Comparison of ENCODE assay signal across 8 cellular contexts in the genomic region with DNA sequence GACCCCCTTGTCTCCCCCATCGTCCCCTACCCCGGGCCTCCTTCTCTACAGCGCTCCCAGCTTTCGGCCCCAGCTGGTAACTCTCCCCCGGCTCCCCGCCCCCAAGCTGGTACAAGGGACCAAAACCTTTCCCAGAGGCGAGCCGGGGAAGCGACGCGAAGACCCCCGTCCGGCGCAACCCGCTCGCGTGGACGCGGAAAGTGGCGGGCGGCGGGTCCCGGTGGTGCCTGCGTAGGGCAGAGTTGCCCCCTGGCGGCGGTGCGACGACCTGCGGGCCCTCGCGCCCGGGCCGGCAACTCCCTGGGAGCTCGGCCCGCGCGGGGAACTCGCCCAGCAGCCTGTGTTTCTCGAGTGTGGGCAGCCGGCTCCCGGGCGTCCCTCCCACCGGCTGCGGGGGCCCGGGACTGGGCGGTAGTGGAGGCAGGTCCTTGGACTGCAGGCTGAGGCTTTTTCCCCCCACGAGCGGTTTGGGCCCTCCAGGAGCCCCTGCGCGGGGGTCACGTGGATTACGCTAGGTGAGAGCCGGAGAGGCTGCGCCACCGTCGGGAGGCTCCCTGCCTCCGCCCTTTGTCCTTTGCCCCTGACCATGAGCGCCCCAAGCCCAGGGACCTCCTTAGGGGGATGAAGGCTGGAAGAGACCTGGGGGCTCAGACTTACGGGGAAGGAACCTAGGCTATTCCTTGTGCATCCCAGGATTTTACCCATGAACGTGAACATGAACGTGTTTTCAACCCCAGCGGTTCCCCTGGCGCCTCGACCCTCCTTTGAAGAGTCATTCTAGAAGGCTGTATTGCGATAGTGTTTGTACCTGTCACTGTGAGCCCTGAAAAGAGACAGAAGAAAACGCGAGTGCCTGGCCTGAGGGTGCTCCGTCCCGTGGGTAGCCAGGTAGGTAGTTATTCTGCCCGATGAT. TPM values are rescaled to one million over a fixed set of nuclear protein-coding genes. Genes with fewer than 3 reads are reported as not detected.
DNase-seq lines count a peak whose midpoint lies in the region; ATAC-seq, FAIRE-seq and TF ChIP-seq lines count a peak whose summit lies in the region.

No MANE protein-coding gene starts in this region.

- in situ Hi-C loops in astrocyte of the spinal cord (cut with HindIII; ENCODE audit: low sequenced_read_pairs), result no loop called here

- DNase-seq in CD1c-positive myeloid dendritic cell (ENCODE audit: extremely low spot score) (peak; percentile 60), T-helper 9 cell (peak; percentile 70), astrocyte of the spinal cord (ENCODE audit: low read depth, low spot score) (peak; percentile 69), keratinocyte (ENCODE audit: low read depth, low spot score) (no peak), cortex of kidney (lab: John Stamatoyannopoulos, UW) (no peak)
- peak; percentile 75 for DNase-seq in stimulated activated CD4-positive, alpha-beta T cell treated with anti-CD3 and anti-CD28 coated beads, Interleukin-4, amount 100 ng/mL, for 1 hour

- no peak overlapping the region for H3K27ac ChIP-seq in keratinocyte (ENCODE audit: control insufficient read depth, insufficient read depth, low read length)

- peak overlapping the region; percentile 67 for H3K4me2 ChIP-seq in keratinocyte (ENCODE audit: control insufficient read depth, extremely low read depth, insufficient read depth, low read depth, low read length)

- H3K9me3 ChIP-seq in keratinocyte (ENCODE audit: control insufficient read depth, low read depth, low read length), result no peaks in the 10 kb centered on the region

- H3K9me1 ChIP-seq in keratinocyte (ENCODE audit: control insufficient read depth, extremely low read depth, insufficient read depth, low read length), result no peaks in the 10 kb centered on the region

- FAIRE-seq in keratinocyte (lab: Jason Lieb, UNC), result no peak

- H2AFZ ChIP-seq in keratinocyte (ENCODE audit: control insufficient read depth, low read length), result peak overlapping the region; percentile 66

- H3K79me2 ChIP-seq in keratinocyte (ENCODE audit: control insufficient read depth, insufficient read depth, low read length), result peaks cover 11% of the 10 kb centered on the region

- TF ChIP-seq CTCF in astrocyte of the spinal cord (IDR thresholded peaks at IDR 0.05; ENCODE audit: low read depth, low read length) (peak; percentile 60), keratinocyte (optimal IDR thresholded peaks at IDR 0.05 in 1 of 3, IDR thresholded peaks at IDR 0.05 in 1 of 3, conservative IDR thresholded peaks at IDR 0.05 in 1 of 3; ENCODE audit: extremely low read depth in 1 of 3, insufficient read depth in 2 of 3, low read length in 3 of 3) (peak; percentile 55 to 90 (median 85))

- peaks cover 11% of the 10 kb centered on the region for H3K4me1 ChIP-seq in keratinocyte (ENCODE audit: control insufficient read depth, extremely low read depth, insufficient read depth, low read length)

- H3K4me3 ChIP-seq in astrocyte of the spinal cord (ENCODE audit: low read depth, low read length), result peak overlapping the region; percentile 56
- peak overlapping the region; percentile 23 to 34 (median 33) for H3K4me3 ChIP-seq in keratinocyte (ENCODE audit: control insufficient read depth in 2 of 3, extremely low read depth in 1 of 3, insufficient read depth in 2 of 3, low read depth in 1 of 3, low read length in 3 of 3)

- dilution Hi-C loops in keratinocyte (cut with MboI; ENCODE audit: extremely low pct_ligation_motif_present, low sequenced_read_pairs), result no loop called here

- peaks cover 36% of the 10 kb centered on the region for H3K27me3 ChIP-seq in keratinocyte (ENCODE audit: control insufficient read depth, extremely low read depth, insufficient read depth, low read length)

- H4K20me1 ChIP-seq in keratinocyte (ENCODE audit: control insufficient read depth, extremely low read depth, insufficient read depth, low read length), result no peaks in the 10 kb centered on the region

- peak; percentile 45 for ATAC-seq in HG02798 (IDR thresholded peaks at IDR 0.05; ENCODE audit: poor library complexity, unreplicated experiment)
- no peak for ATAC-seq in HG02610 (IDR thresholded peaks at IDR 0.05; ENCODE audit: unreplicated experiment)

- H3K9ac ChIP-seq in keratinocyte (ENCODE audit: control insufficient read depth, extremely low read depth, insufficient read depth, low read length), result peak overlapping the region; percentile 24

- no peaks in the 10 kb centered on the region for H3K36me3 ChIP-seq in keratinocyte (ENCODE audit: control insufficient read depth in 2 of 2, extremely low read depth in 1 of 2, insufficient read depth in 2 of 2, low read length in 2 of 2)

RNA-seq across cellular contexts. Expression of a gene that starts 2.9 kb away (rescaled TPM):
- 2.9 to 11.9 TPM (median 7.0 TPM) in 3 replicates for polyA plus RNA-seq in keratinocyte
- 2.5 TPM for polyA plus RNA-seq in keratinocyte (2011; ENCODE audit: low read depth)
- polyA plus RNA-seq in keratinocyte (2011; cell fraction: cytosol; rRNA removed), result 4.1 and 5.5 TPM in 2 replicates
- 5.3 and 6.7 TPM in 2 replicates for polyA plus RNA-seq in keratinocyte (2011; cell fraction: nucleus; rRNA removed)
- polyA plus RNA-seq in keratinocyte (2012; ENCODE audit: low replicate concordance), result 6.9 and 22.6 TPM in 2 replicates
- polyA minus RNA-seq in keratinocyte, result 1.3 to 6.3 TPM (median 1.9 TPM) in 3 replicates
- polyA minus RNA-seq in keratinocyte (2011; cell fraction: cytosol; rRNA and poly(A)+ RNA removed), result 9.2 TPM
- polyA minus RNA-seq in keratinocyte (2011; cell fraction: nucleus; rRNA and poly(A)+ RNA removed), result 2.4 and 2.7 TPM in 2 replicates

RNA-seq across cellular contexts. Expression of a gene that starts 46.8 kb away (rescaled TPM):
- 505 to 857 TPM (median 694 TPM) in 3 replicates for polyA plus RNA-seq in keratinocyte
- 754 TPM for polyA plus RNA-seq in keratinocyte (2011; ENCODE audit: low read depth)
- 674 and 942 TPM in 2 replicates for polyA plus RNA-seq in keratinocyte (2011; cell fraction: cytosol; rRNA removed)
- 191 and 279 TPM in 2 replicates for polyA plus RNA-seq in keratinocyte (2011; cell fraction: nucleus; rRNA removed)
- polyA plus RNA-seq in keratinocyte (2012; ENCODE audit: low replicate concordance), result 722 and 955 TPM in 2 replicates
- polyA minus RNA-seq in keratinocyte, result 225 to 484 TPM (median 286 TPM) in 3 replicates
- 335 TPM for polyA minus RNA-seq in keratinocyte (2011; cell fraction: cytosol; rRNA and poly(A)+ RNA removed)
- polyA minus RNA-seq in keratinocyte (2011; cell fraction: nucleus; rRNA and poly(A)+ RNA removed), result 67.1 and 102 TPM in 2 replicates

Comparison
In these comparisons a context has a peak if more than half of its experiments do, and no peak if none do; other contexts are left out.
1. DNase-seq: peak in CD1c-positive myeloid dendritic cell (single experiment), T-helper 9 cell (single experiment), astrocyte of the spinal cord (single experiment) and stimulated activated CD4-positive, alpha-beta T cell treated with anti-CD3 and anti-CD28 coated beads, Interleukin-4, amount 100 ng/mL, for 1 hour (single experiment); none in keratinocyte (single experiment) and cortex of kidney (single experiment).